ENCODE assay signal across 1 cellular context in the genomic region with DNA sequence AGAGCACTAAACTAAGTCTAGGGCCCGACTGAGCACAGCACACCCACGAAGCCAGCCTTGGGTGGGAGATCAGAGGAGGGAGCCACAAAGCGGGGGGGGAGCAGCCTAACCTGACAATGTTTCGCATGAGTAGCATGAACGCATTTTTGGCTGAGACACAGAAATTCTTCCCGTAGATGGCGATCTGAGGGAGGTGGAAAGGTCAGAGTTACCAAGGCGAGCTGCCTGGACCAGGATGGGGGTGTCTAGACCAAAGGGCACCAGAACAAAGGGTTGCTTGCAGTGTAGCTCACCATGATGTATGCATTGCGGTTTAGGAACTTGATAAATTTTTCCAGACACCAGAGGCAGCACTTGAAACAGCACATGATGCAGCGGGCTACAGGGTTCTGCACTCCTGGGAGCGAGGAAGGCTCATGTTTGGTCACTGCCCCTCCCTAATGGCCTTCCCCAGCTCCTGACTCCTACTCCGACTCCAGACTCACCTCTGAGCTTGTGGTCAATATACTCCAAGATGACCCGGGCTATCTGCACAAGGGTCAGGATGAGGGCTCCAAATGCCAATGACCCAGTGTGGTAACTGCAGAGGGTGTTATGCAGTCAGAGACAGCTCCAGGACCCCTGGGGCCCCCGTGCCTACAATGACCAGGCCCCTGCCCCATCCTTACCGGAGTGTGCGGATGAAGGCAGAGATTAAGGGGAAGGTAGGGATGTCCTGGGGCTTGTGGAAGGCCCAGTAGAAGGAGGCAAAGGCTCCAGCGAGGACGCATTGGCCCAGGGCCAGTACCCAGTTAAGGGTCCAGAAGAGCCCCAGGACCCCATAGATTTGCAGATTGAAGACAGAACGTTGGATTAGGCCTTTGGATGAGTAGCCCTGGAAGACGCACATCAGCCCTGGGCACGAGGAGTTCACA.
TF ChIP-seq lines count a peak whose summit lies in the region.

No MANE protein-coding gene starts in this region.

TF ChIP-seq in HepG2, 621 proteins besides CTCF, POLR2A, EP300 and RAD21 (continued from another document and continues in another):
- TF ChIP-seq, protein P1, sequence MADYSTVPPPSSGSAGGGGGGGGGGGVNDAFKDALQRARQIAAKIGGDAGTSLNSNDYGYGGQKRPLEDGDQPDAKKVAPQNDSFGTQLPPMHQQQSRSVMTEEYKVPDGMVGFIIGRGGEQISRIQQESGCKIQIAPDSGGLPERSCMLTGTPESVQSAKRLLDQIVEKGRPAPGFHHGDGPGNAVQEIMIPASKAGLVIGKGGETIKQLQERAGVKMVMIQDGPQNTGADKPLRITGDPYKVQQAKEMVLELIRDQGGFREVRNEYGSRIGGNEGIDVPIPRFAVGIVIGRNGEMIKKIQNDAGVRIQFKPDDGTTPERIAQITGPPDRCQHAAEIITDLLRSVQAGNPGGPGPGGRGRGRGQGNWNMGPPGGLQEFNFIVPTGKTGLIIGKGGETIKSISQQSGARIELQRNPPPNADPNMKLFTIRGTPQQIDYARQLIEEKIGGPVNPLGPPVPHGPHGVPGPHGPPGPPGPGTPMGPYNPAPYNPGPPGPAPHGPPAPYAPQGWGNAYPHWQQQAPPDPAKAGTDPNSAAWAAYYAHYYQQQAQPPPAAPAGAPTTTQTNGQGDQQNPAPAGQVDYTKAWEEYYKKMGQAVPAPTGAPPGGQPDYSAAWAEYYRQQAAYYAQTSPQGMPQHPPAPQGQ (CRISPR knock-in tag; IDR thresholded peaks at IDR 0.05; ENCODE audit: borderline replicate concordance) = peak; percentile 31; the same call in 1 of the 2 replicates
- TF ChIP-seq TOE1 (CRISPR knock-in tag; IDR thresholded peaks at IDR 0.05) (no peak), ZNF317 (CRISPR knock-in tag; IDR thresholded peaks at IDR 0.05) (no peak), ZBTB3 (CRISPR knock-in tag; IDR thresholded peaks at IDR 0.05; ENCODE audit: borderline replicate concordance, low read depth) (no peak), SKI (IDR thresholded peaks at IDR 0.05; ENCODE audit: partially characterized antibody) (peak; percentile 96), ZNF510 (CRISPR knock-in tag; IDR thresholded peaks at IDR 0.05; ENCODE audit: low read depth) (no peak), DNMT1 (CRISPR knock-in tag; IDR thresholded peaks at IDR 0.05) (no peak), CHD4 (IDR thresholded peaks at IDR 0.05; ENCODE audit: borderline replicate concordance, low read length) (no peak; the same call in 1 of the 2 replicates), HNF4G (IDR thresholded peaks at IDR 0.05; ENCODE audit: borderline replicate concordance, low read depth, low read length) (peak; percentile 99), HNF4G (CRISPR knock-in tag; IDR thresholded peaks at IDR 0.05; ENCODE audit: borderline replicate concordance, low read depth) (peak; percentile 97), CAMTA2 (CRISPR knock-in tag; IDR thresholded peaks at IDR 0.05; ENCODE audit: borderline replicate concordance) (no peak), SP1 (IDR thresholded peaks at IDR 0.05) (no peak), SP1 (CRISPR knock-in tag; IDR thresholded peaks at IDR 0.05) (no peak; the same call in 1 of the 2 replicates), KAT2B (IDR thresholded peaks at IDR 0.05; ENCODE audit: borderline replicate concordance, low read depth, low read length) (no peak), ZEB1 (IDR thresholded peaks at IDR 0.05; ENCODE audit: insufficient replicate concordance, low read depth) (peak; percentile 51), ZNF549 (CRISPR knock-in tag; IDR thresholded peaks at IDR 0.05) (no peak), AHR (CRISPR knock-in tag; IDR thresholded peaks at IDR 0.05) (no peak), MYC (CRISPR knock-in tag; IDR thresholded peaks at IDR 0.05; ENCODE audit: borderline replicate concordance) (peak; percentile 77), NCOA5 (CRISPR knock-in tag; IDR thresholded peaks at IDR 0.05) (no peak), RFX5 (IDR thresholded peaks at IDR 0.05; ENCODE audit: low read depth, low read length) (no peak), TBX3 (IDR thresholded peaks at IDR 0.05; ENCODE audit: borderline replicate concordance) (no peak; the same call in 1 of the 2 replicates), ZNF263 (CRISPR knock-in tag; IDR thresholded peaks at IDR 0.05) (peak; percentile 49; the same call in 1 of the 2 replicates), MXD4 (CRISPR knock-in tag; IDR thresholded peaks at IDR 0.05) (no peak; the same call in 1 of the 2 replicates), TCF12 (IDR thresholded peaks at IDR 0.05) (no peak), TCF12 (CRISPR knock-in tag; IDR thresholded peaks at IDR 0.05) (no peak), TARDBP (CRISPR knock-in tag; IDR thresholded peaks at IDR 0.05) (peak; percentile 88), FOSL1 (CRISPR knock-in tag; IDR thresholded peaks at IDR 0.05; ENCODE audit: borderline replicate concordance) (no peak), ZFP41 (CRISPR knock-in tag; IDR thresholded peaks at IDR 0.05; ENCODE audit: borderline replicate concordance) (0 out of 2 replicates have a peak, but pooled peaks have one; percentile 40), MEIS1 (CRISPR knock-in tag; IDR thresholded peaks at IDR 0.05; ENCODE audit: borderline replicate concordance) (0 out of 2 replicates have a peak, but pooled peaks have one; percentile 62), FOXC1 (CRISPR knock-in tag; IDR thresholded peaks at IDR 0.05; ENCODE audit: borderline replicate concordance) (peak; percentile 34; the same call in 1 of the 2 replicates), DMAP1 (CRISPR knock-in tag; IDR thresholded peaks at IDR 0.05) (peak; percentile 85), NR2F6 (IDR thresholded peaks at IDR 0.05) (peak; percentile 98), NR2F6 (CRISPR knock-in tag; IDR thresholded peaks at IDR 0.05) (peak; percentile 99), ZNF816 (CRISPR knock-in tag; IDR thresholded peaks at IDR 0.05; ENCODE audit: borderline replicate concordance) (no peak), GABPB1 (CRISPR knock-in tag; IDR thresholded peaks at IDR 0.05) (peak; percentile 17; the same call in 1 of the 2 replicates), SMAD9 (CRISPR knock-in tag; IDR thresholded peaks at IDR 0.05) (0 out of 2 replicates have a peak, but pooled peaks have one; percentile 31), EEA1 (CRISPR knock-in tag; IDR thresholded peaks at IDR 0.05; ENCODE audit: borderline replicate concordance) (no peak), ZMYM4 (CRISPR knock-in tag; IDR thresholded peaks at IDR 0.05) (peak; percentile 71; the same call in 1 of the 2 replicates), CBX5 (CRISPR knock-in tag; IDR thresholded peaks at IDR 0.05; ENCODE audit: borderline replicate concordance) (no peak; the same call in 1 of the 2 replicates), KDM6A (CRISPR knock-in tag; IDR thresholded peaks at IDR 0.05; ENCODE audit: low read depth) (peak; percentile 90), FOSL2 (CRISPR knock-in tag; IDR thresholded peaks at IDR 0.05) (peak; percentile 81), ZNF792 (CRISPR knock-in tag; IDR thresholded peaks at IDR 0.05) (peak; percentile 84; the same call in 1 of the 2 replicates), ZKSCAN1 (IDR thresholded peaks at IDR 0.05; ENCODE audit: low read length) (peak; percentile 65), ZNF709 (CRISPR knock-in tag; IDR thresholded peaks at IDR 0.05) (no peak), ERF (CRISPR knock-in tag; IDR thresholded peaks at IDR 0.05) (peak; percentile 74), ZNF713 (CRISPR knock-in tag; IDR thresholded peaks at IDR 0.05) (no peak; the same call in 1 of the 2 replicates), POLR2AphosphoS5 (IDR thresholded peaks at IDR 0.05; ENCODE audit: low read depth, low read length) (peak; percentile 25; the same call in 1 of the 2 replicates), TRIM24 (CRISPR knock-in tag; IDR thresholded peaks at IDR 0.05) (0 out of 2 replicates have a peak, but pooled peaks have one; percentile 65), PRMT3 (CRISPR knock-in tag; IDR thresholded peaks at IDR 0.05; ENCODE audit: borderline replicate concordance, low read depth) (peak; percentile 33; the same call in 1 of the 2 replicates), JARID2 (CRISPR knock-in tag; IDR thresholded peaks at IDR 0.05; ENCODE audit: insufficient replicate concordance) (no peak), ZNF33B (CRISPR knock-in tag; IDR thresholded peaks at IDR 0.05) (no peak), FOXO1 (CRISPR knock-in tag; IDR thresholded peaks at IDR 0.05) (no peak; the same call in 1 of the 2 replicates), GZF1 (CRISPR knock-in tag; IDR thresholded peaks at IDR 0.05) (peak; percentile 71; the same call in 1 of the 2 replicates), ZNF615 (CRISPR knock-in tag; IDR thresholded peaks at IDR 0.05; ENCODE audit: borderline replicate concordance) (no peak), NFKBIZ (CRISPR knock-in tag; IDR thresholded peaks at IDR 0.05) (peak; percentile 86), MATR3 (CRISPR knock-in tag; IDR thresholded peaks at IDR 0.05) (no peak)
- TF ChIP-seq, protein P2, sequence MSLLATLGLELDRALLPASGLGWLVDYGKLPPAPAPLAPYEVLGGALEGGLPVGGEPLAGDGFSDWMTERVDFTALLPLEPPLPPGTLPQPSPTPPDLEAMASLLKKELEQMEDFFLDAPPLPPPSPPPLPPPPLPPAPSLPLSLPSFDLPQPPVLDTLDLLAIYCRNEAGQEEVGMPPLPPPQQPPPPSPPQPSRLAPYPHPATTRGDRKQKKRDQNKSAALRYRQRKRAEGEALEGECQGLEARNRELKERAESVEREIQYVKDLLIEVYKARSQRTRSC (CRISPR knock-in tag; IDR thresholded peaks at IDR 0.05; ENCODE audit: low read depth) = no peak
- TF ChIP-seq, protein P3, sequence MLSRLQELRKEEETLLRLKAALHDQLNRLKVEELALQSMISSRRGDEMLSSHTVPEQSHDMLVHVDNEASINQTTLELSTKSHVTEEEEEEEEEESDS (CRISPR knock-in tag; IDR thresholded peaks at IDR 0.05; ENCODE audit: borderline replicate concordance) = peak; percentile 29; the same call in 1 of the 2 replicates
- TF ChIP-seq, protein P4, sequence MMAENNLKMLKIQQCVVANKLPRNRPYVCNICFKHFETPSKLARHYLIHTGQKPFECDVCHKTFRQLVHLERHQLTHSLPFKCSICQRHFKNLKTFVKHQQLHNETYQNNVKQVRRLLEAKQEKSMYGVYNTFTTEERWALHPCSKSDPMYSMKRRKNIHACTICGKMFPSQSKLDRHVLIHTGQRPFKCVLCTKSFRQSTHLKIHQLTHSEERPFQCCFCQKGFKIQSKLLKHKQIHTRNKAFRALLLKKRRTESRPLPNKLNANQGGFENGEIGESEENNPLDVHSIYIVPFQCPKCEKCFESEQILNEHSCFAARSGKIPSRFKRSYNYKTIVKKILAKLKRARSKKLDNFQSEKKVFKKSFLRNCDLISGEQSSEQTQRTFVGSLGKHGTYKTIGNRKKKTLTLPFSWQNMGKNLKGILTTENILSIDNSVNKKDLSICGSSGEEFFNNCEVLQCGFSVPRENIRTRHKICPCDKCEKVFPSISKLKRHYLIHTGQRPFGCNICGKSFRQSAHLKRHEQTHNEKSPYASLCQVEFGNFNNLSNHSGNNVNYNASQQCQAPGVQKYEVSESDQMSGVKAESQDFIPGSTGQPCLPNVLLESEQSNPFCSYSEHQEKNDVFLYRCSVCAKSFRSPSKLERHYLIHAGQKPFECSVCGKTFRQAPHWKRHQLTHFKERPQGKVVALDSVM (CRISPR knock-in tag; IDR thresholded peaks at IDR 0.05) = peak; percentile 24; the same call in 1 of the 2 replicates
- TF ChIP-seq, protein P5, sequence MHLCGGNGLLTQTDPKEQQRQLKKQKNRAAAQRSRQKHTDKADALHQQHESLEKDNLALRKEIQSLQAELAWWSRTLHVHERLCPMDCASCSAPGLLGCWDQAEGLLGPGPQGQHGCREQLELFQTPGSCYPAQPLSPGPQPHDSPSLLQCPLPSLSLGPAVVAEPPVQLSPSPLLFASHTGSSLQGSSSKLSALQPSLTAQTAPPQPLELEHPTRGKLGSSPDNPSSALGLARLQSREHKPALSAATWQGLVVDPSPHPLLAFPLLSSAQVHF (CRISPR knock-in tag; IDR thresholded peaks at IDR 0.05) = no peak
- TF ChIP-seq, protein P6, sequence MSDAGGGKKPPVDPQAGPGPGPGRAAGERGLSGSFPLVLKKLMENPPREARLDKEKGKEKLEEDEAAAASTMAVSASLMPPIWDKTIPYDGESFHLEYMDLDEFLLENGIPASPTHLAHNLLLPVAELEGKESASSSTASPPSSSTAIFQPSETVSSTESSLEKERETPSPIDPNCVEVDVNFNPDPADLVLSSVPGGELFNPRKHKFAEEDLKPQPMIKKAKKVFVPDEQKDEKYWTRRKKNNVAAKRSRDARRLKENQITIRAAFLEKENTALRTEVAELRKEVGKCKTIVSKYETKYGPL (CRISPR knock-in tag; IDR thresholded peaks at IDR 0.05) = no peak
- TF ChIP-seq, protein P7, sequence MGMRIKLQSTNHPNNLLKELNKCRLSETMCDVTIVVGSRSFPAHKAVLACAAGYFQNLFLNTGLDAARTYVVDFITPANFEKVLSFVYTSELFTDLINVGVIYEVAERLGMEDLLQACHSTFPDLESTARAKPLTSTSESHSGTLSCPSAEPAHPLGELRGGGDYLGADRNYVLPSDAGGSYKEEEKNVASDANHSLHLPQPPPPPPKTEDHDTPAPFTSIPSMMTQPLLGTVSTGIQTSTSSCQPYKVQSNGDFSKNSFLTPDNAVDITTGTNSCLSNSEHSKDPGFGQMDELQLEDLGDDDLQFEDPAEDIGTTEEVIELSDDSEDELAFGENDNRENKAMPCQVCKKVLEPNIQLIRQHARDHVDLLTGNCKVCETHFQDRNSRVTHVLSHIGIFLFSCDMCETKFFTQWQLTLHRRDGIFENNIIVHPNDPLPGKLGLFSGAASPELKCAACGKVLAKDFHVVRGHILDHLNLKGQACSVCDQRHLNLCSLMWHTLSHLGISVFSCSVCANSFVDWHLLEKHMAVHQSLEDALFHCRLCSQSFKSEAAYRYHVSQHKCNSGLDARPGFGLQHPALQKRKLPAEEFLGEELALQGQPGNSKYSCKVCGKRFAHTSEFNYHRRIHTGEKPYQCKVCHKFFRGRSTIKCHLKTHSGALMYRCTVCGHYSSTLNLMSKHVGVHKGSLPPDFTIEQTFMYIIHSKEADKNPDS (CRISPR knock-in tag; IDR thresholded peaks at IDR 0.05) = no peak
- TF ChIP-seq, protein P8, sequence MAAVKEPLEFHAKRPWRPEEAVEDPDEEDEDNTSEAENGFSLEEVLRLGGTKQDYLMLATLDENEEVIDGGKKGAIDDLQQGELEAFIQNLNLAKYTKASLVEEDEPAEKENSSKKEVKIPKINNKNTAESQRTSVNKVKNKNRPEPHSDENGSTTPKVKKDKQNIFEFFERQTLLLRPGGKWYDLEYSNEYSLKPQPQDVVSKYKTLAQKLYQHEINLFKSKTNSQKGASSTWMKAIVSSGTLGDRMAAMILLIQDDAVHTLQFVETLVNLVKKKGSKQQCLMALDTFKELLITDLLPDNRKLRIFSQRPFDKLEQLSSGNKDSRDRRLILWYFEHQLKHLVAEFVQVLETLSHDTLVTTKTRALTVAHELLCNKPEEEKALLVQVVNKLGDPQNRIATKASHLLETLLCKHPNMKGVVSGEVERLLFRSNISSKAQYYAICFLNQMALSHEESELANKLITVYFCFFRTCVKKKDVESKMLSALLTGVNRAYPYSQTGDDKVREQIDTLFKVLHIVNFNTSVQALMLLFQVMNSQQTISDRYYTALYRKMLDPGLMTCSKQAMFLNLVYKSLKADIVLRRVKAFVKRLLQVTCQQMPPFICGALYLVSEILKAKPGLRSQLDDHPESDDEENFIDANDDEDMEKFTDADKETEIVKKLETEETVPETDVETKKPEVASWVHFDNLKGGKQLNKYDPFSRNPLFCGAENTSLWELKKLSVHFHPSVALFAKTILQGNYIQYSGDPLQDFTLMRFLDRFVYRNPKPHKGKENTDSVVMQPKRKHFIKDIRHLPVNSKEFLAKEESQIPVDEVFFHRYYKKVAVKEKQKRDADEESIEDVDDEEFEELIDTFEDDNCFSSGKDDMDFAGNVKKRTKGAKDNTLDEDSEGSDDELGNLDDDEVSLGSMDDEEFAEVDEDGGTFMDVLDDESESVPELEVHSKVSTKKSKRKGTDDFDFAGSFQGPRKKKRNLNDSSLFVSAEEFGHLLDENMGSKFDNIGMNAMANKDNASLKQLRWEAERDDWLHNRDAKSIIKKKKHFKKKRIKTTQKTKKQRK (IDR thresholded peaks at IDR 0.05; ENCODE audit: low read length) = no peak
